In the genomic region with DNA sequence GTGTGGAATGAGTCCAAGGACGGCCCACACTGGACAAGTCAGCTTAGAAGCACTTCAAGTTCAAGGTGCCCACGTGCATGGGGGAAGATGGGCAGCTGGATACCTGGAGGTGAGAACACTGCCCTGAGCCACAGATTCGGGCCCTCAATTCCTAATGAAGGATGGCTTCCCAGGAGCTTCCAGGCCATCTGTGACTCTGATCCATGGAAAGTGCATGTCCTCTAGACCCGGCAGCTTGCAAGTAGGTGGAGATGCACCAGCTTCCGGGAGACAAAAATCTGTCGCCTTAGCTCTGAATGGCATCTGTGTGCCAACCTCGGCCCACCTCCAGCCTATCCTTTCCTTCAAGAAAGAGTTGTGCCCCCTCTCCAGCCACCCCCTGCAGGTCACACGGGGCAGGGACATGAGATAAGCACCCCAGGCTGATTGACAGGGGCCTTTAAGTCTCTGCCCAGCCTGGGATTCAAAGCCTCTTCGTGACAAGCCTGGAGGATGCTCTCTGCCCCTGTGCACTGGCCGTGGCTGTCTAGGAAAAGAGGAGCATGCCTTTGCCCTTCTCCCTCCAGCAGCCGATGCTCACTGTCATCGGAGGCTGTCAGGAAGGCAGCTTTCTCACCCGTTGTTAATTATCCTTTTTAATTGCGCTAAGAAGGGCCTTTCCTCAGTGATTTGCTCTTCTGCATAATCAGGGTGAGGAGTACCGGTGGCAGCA, we compare ENCODE assay signal across 20 cellular contexts.
A peak's percentile ranks its signal among the peaks of the same experiment; 100 is the strongest.
DNase-seq lines count a peak whose midpoint lies in the region; ATAC-seq and TF ChIP-seq lines count a peak whose summit lies in the region.
"Had no signal": no experiment of that assay in that cellular context is flagged by ENCODE, and none has a peak within 500 bp of the region (broad histone marks: within the 10 kb centered on the region; RNA-seq: fewer than 3 reads in every experiment).

No MANE protein-coding gene starts in this region.

- H3K36me3 Mint-ChIP-seq in brain = no peaks in the 10 kb centered on the region
- H3K36me3 Mint-ChIP-seq: natural killer cell had no signal

- no peaks in the 10 kb centered on the region for H3K4me1 ChIP-seq in osteoblast (ENCODE audit: insufficient read depth, low read length)
- H3K4me1 ChIP-seq: transverse colon had no signal

- H3K27me3 Mint-ChIP-seq in brain = peaks cover 3% of the 10 kb centered on the region
- H3K27me3 Mint-ChIP-seq: activated T-helper 17 cell treated with anti-CD3 and anti-CD28 coated beads, Interleukin-2, amount 50 U/mL, for 72 hours had no signal

- DNase-seq in DMS 273 (lab: John Stamatoyannopoulos, UW; ENCODE audit: unreplicated experiment) (peak; percentile 43), DMS 273 treated with DMSO at 0.1 percent for 48 hours (lab: John Stamatoyannopoulos, UW) (no peak), osteoblast (ENCODE audit: insufficient read length, low spot score, missing footprints) (peak; percentile 39), AG08395 (ENCODE audit: low spot score) (no peak), MG63 (no peak)
- DNase-seq: activated CD4-positive, alpha-beta T cell treated with anti-CD3 and anti-CD28 coated beads, Interleukin-2, amount 50 U/mL, for 4 hours; activated naive CD4-positive, alpha-beta T cell treated with anti-CD3 and anti-CD28 coated beads, Interleukin-2, amount 50 U/mL, for 16 hours; brain microvascular endothelial cell; Calu3; natural killer cell; occipital lobe; OCI-M1; stimulated activated CD4-positive, alpha-beta T cell treated with anti-CD3 and anti-CD28 coated beads, Interleukin-4, amount 100 ng/mL, for 24 hours; T-helper 1 cell; transverse colon had no signal

- H3K4me3 Mint-ChIP-seq in brain = no peak overlapping the region
- H3K4me3 Mint-ChIP-seq: activated T-helper 17 cell treated with anti-CD3 and anti-CD28 coated beads, Interleukin-2, amount 50 U/mL, for 72 hours; natural killer cell had no signal

- H3K9me3 ChIP-seq in osteoblast (ENCODE audit: low read depth, low read length) = no peaks in the 10 kb centered on the region
- no peaks in the 10 kb centered on the region for H3K9me3 ChIP-seq in MG63
- H3K9me3 ChIP-seq: transverse colon had no signal

- H2AFZ ChIP-seq in osteoblast (ENCODE audit: low read length) = no peak overlapping the region

- H3K4me3 ChIP-seq in osteoblast (ENCODE audit: insufficient read depth, low read length) = no peak overlapping the region
- no peak overlapping the region for H3K4me3 ChIP-seq in MG63
- H3K4me3 ChIP-seq: transverse colon had no signal

- H3K36me3 ChIP-seq in osteoblast (ENCODE audit: insufficient read depth, low read length) (no peaks in the 10 kb centered on the region), MG63 (no peaks in the 10 kb centered on the region)
- H3K36me3 ChIP-seq: brain microvascular endothelial cell, transverse colon had no signal

- H3K27ac Mint-ChIP-seq in brain = peak overlapping the region in 3 of 5 experiments; percentile 14 to 55 (median 49)
- H3K27ac Mint-ChIP-seq: activated T-helper 17 cell treated with anti-CD3 and anti-CD28 coated beads, Interleukin-2, amount 50 U/mL, for 72 hours; natural killer cell had no signal

- TF ChIP-seq CTCF in GM12872 (IDR thresholded peaks at IDR 0.05; ENCODE audit: insufficient read depth, low read depth, low read length) (0 out of 3 replicates have a peak, but pooled peaks have one; percentile 19), brain (conservative IDR thresholded peaks at IDR 0.05) (no peak), osteoblast (IDR thresholded peaks at IDR 0.05; ENCODE audit: extremely low read depth, low read depth, low read length) (no peak)

- H3K4me2 ChIP-seq in osteoblast (ENCODE audit: insufficient read depth, low read length) = no peak overlapping the region

- peaks cover 14% of the 10 kb centered on the region for H3K4me1 Mint-ChIP-seq in brain

- H3K27me3 ChIP-seq in osteoblast (ENCODE audit: insufficient read depth, low read length) = no peaks in the 10 kb centered on the region
- no peaks in the 10 kb centered on the region for H3K27me3 ChIP-seq in MG63
- H3K27me3 ChIP-seq: brain microvascular endothelial cell, transverse colon had no signal

- no peaks in the 10 kb centered on the region for H3K79me2 ChIP-seq in osteoblast (ENCODE audit: insufficient read depth, low read length)

- no peak for ATAC-seq in HG03196 (IDR thresholded peaks at IDR 0.05; ENCODE audit: unreplicated experiment)
- ATAC-seq: activated T-helper 17 cell treated with anti-CD3 and anti-CD28 coated beads, Interleukin-2, amount 50 U/mL, for 72 hours; natural killer cell had no signal

- no peaks in the 10 kb centered on the region for H4K20me1 ChIP-seq in osteoblast (ENCODE audit: insufficient read depth, low read length)

- no peaks in the 10 kb centered on the region for H3K9me3 Mint-ChIP-seq in brain
- H3K9me3 Mint-ChIP-seq: activated T-helper 17 cell treated with anti-CD3 and anti-CD28 coated beads, Interleukin-2, amount 50 U/mL, for 72 hours; natural killer cell had no signal

- no peak overlapping the region for H3K27ac ChIP-seq in osteoblast (ENCODE audit: low read depth, low read length)
- H3K27ac ChIP-seq: 22Rv1, brain microvascular endothelial cell, transverse colon had no signal

Comparison
In these comparisons a context has a peak if more than half of its experiments do, and no peak if none do; other contexts are left out.
1. DNase-seq: peak in DMS 273 (single experiment) and osteoblast (single experiment); none in DMS 273 treated with DMSO at 0.1 percent for 48 hours (single experiment), AG08395 (single experiment) and MG63 (single experiment).